5 cellular contexts compared by ENCODE assay signal in the genomic region with DNA sequence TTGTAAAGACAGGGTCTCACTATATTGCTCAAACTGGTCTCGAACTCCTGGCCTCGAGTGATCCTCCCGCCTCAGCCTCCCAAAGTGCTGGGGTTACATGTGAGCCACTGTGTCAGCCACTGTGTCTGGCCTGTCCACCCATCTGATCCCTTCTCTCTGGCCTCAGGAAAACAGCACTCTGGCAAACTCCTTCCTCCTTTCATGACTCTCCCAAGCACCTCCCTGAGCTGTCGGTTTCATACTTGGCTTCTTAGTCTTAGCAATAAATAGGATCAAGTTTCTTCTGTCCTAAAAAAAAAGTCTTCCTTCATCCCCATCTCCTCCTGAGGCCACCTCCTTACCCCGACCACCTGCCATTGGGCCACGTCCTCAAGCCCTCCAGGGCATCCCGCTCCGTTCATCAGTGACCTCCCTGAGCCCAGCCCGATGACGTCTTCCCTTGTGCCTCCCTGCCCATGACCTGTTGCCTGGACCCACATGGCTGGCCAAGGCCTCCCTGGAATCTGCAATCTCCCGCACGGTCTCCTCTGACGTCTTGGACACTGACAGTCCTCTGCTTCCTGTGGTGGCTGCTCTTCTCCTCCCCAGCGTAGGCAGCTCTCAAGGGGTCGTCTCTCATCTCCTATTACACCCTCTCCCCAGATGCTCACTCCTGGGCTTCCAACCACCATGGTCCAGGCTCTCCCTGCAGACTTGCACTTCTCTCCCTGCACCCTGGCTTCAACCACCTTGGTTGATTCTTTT. TPM values are rescaled to one million over a fixed set of nuclear protein-coding genes. Genes with fewer than 3 reads are reported as not detected.
"Had no signal": no experiment of that assay in that cellular context is flagged by ENCODE, and none has a peak within 500 bp of the region (broad histone marks: within the 10 kb centered on the region; RNA-seq: fewer than 3 reads in every experiment).

No MANE protein-coding gene starts in this region.

RNA-seq across cellular contexts. Expression of gene PVRIG, which starts 26.5 kb away (rescaled TPM):
- total RNA-seq: astrocyte, cardiac septum, kidney epithelial cell, mesenteric fat pad, pulmonary artery endothelial cell had no signal
